Comparison of ENCODE assay signal across 20 cellular contexts in the genomic region with DNA sequence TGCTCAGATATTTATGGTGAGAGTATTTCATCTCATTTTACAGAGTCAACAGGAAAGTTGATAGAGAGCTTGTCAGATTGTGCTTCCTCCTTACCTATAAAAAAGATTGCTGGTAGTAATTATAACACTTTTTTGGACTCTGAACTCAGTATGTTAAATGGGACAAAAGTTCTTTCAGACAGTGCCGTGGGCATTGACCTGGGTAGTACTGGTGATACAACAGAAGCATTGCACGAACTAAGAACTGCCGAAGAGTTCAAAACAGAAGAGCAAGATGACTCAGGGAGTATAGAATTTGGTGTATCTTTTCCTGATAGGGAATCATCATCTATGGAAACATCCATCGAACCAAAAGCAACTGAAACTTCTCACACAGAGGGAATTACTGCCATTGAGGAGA. TPM values are rescaled to one million over a fixed set of nuclear protein-coding genes. Genes with fewer than 3 reads are reported as not detected.
DNase-seq lines count a peak whose midpoint lies in the region; ATAC-seq, FAIRE-seq and TF ChIP-seq lines count a peak whose summit lies in the region.
"Had no signal": no experiment of that assay in that cellular context is flagged by ENCODE, and none has a peak within 500 bp of the region (broad histone marks: within the 10 kb centered on the region; RNA-seq: fewer than 3 reads in every experiment).

No MANE protein-coding gene starts in this region.

- peaks cover 38% of the 10 kb centered on the region for H3K36me3 Mint-ChIP-seq in activated CD4-positive, alpha-beta T cell treated with anti-CD3 and anti-CD28 coated beads for 36 hours (ENCODE audit: low read depth)
- H3K36me3 Mint-ChIP-seq in memory B cell = peaks cover 23% of the 10 kb centered on the region

- intact Hi-C loops in activated CD4-positive, alpha-beta T cell treated with anti-CD3 and anti-CD28 coated beads for 36 hours (cut with DNase I, micrococcal nuclease) = no loop called here
- intact Hi-C loops in Right ventricle myocardium superior (cut with DNase I) = no loop called here

- no peak overlapping the region for H3K27ac Mint-ChIP-seq in activated CD4-positive, alpha-beta T cell treated with anti-CD3 and anti-CD28 coated beads for 36 hours
- H3K27ac Mint-ChIP-seq in memory B cell = peak overlapping the region; percentile 41
- H3K27ac Mint-ChIP-seq: CD4-positive, alpha-beta T cell; GM23338; HFFc6 had no signal

- TF ChIP-seq EP300 in upper lobe of left lung (IDR thresholded peaks at IDR 0.05) = no peak

- CTCF ChIA-PET in activated CD4-positive, alpha-beta T cell treated with anti-CD3 and anti-CD28 coated beads for 36 hours (lab: Charles Lee) = no interaction called here

- no peak for TF ChIP-seq POLR2A in upper lobe of left lung (IDR thresholded peaks at IDR 0.05)

- H3K4me3 ChIP-seq in small intestine (ENCODE audit: low read depth in 1 of 2, low read length in 2 of 2) (no peak overlapping the region), upper lobe of left lung (no peak overlapping the region)
- H3K4me3 ChIP-seq: A549, GM23338 had no signal

- no peaks in the 10 kb centered on the region for H3K9me3 ChIP-seq in small intestine (ENCODE audit: control insufficient read depth, low read depth)
- no peaks in the 10 kb centered on the region for H3K9me3 ChIP-seq in upper lobe of left lung
- H3K9me3 ChIP-seq: A549, Caco-2 had no signal

- H3K9me3 Mint-ChIP-seq in activated CD4-positive, alpha-beta T cell treated with anti-CD3 and anti-CD28 coated beads for 36 hours (ENCODE audit: low read depth) = no peaks in the 10 kb centered on the region
- H3K9me3 Mint-ChIP-seq in memory B cell = no peaks in the 10 kb centered on the region
- H3K9me3 Mint-ChIP-seq: CD4-positive, alpha-beta T cell; GM23338; HFFc6 had no signal

- H3K27ac ChIP-seq in small intestine (ENCODE audit: low read depth in 1 of 2, low read length in 1 of 2) = no peak overlapping the region
- H3K27ac ChIP-seq in upper lobe of left lung = no peak overlapping the region
- H3K27ac ChIP-seq: 22Rv1, A549, C4-2B had no signal

- H3K27me3 ChIP-seq in small intestine (ENCODE audit: control insufficient read depth in 2 of 2, insufficient read depth in 2 of 2, low read length in 2 of 2) (no peaks in the 10 kb centered on the region), upper lobe of left lung (no peaks in the 10 kb centered on the region)

- peaks cover 42% of the 10 kb centered on the region for H3K4me1 Mint-ChIP-seq in activated CD4-positive, alpha-beta T cell treated with anti-CD3 and anti-CD28 coated beads for 36 hours
- peaks cover 22% of the 10 kb centered on the region for H3K4me1 Mint-ChIP-seq in memory B cell
- H3K4me1 Mint-ChIP-seq: GM23338 had no signal

- no peak for FAIRE-seq in small intestine (lab: Jason Lieb, UNC)
- FAIRE-seq: D721Med, G401.6, HTR-8/SVneo had no signal

- H3K4me3 Mint-ChIP-seq in activated CD4-positive, alpha-beta T cell treated with anti-CD3 and anti-CD28 coated beads for 36 hours = no peak overlapping the region
- no peak overlapping the region for H3K4me3 Mint-ChIP-seq in memory B cell
- H3K4me3 Mint-ChIP-seq: CD4-positive, alpha-beta T cell; GM23338; HFFc6 had no signal

- no peaks in the 10 kb centered on the region for H3K27me3 Mint-ChIP-seq in activated CD4-positive, alpha-beta T cell treated with anti-CD3 and anti-CD28 coated beads for 36 hours
- no peaks in the 10 kb centered on the region for H3K27me3 Mint-ChIP-seq in memory B cell
- H3K27me3 Mint-ChIP-seq: CD4-positive, alpha-beta T cell had no signal

- WGBS in small intestine, 3 donors = 46 to 67% (median 51%) methylated on average over 4 of the region's 4 CpGs
- WGBS in upper lobe of left lung, 2 donors = 93% methylated on average over 4 of the region's 4 CpGs

- H3K4me1 ChIP-seq in small intestine (ENCODE audit: control insufficient read depth in 2 of 2, insufficient read depth in 1 of 2, low read depth in 1 of 2, low read length in 1 of 2) (no peaks in the 10 kb centered on the region), upper lobe of left lung (peaks cover 0 to 9% (median 4%) of the 10 kb centered on the region in 4 donors)
- H3K4me1 ChIP-seq: A549, Caco-2 had no signal

- POLR2A ChIA-PET in activated CD4-positive, alpha-beta T cell treated with anti-CD3 and anti-CD28 coated beads for 36 hours (lab: Charles Lee) = interaction anchor here (0.5 kb wide), 1 partner anchor 199 kb away, joined by 3 read pairs; no protein-coding TSS in a partner anchor

- no peak for TF ChIP-seq CTCF in upper lobe of left lung (IDR thresholded peaks at IDR 0.05)

- H3K36me3 ChIP-seq in small intestine (ENCODE audit: control insufficient read depth in 2 of 2, insufficient read depth in 2 of 2, low read length in 2 of 2) = peaks cover 0 to 4% of the 10 kb centered on the region in 2 donors
- H3K36me3 ChIP-seq in upper lobe of left lung = peaks cover 0 to 21% (median 12%) of the 10 kb centered on the region in 4 donors

- no peak for DNase-seq in activated CD4-positive, alpha-beta T cell treated with anti-CD3 and anti-CD28 coated beads for 36 hours
- no peak for DNase-seq in activated CD4-positive, alpha-beta T cell treated with anti-CD3 and anti-CD28 coated beads, Interleukin-2, amount 50 U/mL, for 4 hours
- DNase-seq in memory B cell (ENCODE audit: low spot score in 2 of 2) (no peak), small intestine (peak; percentile 59), upper lobe of left lung (no peak), Right ventricle myocardium superior (no peak)
- DNase-seq: AML-193; Caco-2; CD4-positive, alpha-beta T cell; H7; HFFc6 had no signal

- peak; percentile 42 for ATAC-seq in activated CD4-positive, alpha-beta T cell treated with anti-CD3 and anti-CD28 coated beads for 36 hours
- ATAC-seq in memory B cell (ENCODE audit: low read depth) (no peak), upper lobe of left lung (ENCODE audit: low FRiP score in 2 of 2) (no peak), Right ventricle myocardium superior (ENCODE audit: poor library complexity) (no peak), GM18909 (IDR thresholded peaks at IDR 0.05; ENCODE audit: poor library complexity, unreplicated experiment) (no peak)
- ATAC-seq: A549, GM23338, HCT116 had no signal

RNA-seq across cellular contexts. Expression of a gene that starts 58.6 kb away (rescaled TPM):
- not detected for total RNA-seq in activated CD4-positive, alpha-beta T cell treated with anti-CD3 and anti-CD28 coated beads for 36 hours
- under 1 TPM in 2 of 3 donors, not detected in 1; 0.27 to 0.72 TPM for polyA plus RNA-seq in small intestine
- 1 to 10 TPM; 3.9 to 6.8 (median 5.2) TPM for total RNA-seq in upper lobe of left lung
- 0.51 TPM for total RNA-seq in Right ventricle myocardium superior
- total RNA-seq: CD4-positive, alpha-beta T cell had no signal
